In the genomic region with DNA sequence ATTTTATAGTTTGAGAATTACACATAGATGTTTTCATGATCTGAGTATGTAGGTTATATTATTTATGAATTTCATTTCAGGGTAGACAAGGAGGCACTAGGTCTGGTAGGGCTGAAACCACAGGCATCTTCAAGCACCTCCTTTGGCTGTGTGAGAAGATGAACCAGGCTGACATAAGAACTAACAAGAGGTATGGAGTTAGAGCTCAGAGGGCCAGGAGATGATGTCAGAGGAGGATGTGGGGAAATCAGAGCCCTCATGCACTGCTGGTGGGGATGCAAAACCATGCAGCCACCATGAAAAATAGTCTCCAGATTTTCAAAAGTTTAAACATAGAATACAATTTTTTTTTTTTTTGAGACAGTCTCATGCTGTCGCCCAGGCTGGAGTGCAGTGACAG, we compare ENCODE assay signal across 25 cellular contexts. TPM values are rescaled to one million over a fixed set of nuclear protein-coding genes. Genes with fewer than 3 reads are reported as not detected.
A peak's percentile ranks its signal among the peaks of the same experiment; 100 is the strongest.
DNase-seq lines count a peak whose midpoint lies in the region; ATAC-seq, FAIRE-seq and TF ChIP-seq lines count a peak whose summit lies in the region.
"Had no signal": no experiment of that assay in that cellular context is flagged by ENCODE, and none has a peak within 500 bp of the region (broad histone marks: within the 10 kb centered on the region; RNA-seq: fewer than 3 reads in every experiment).

No MANE protein-coding gene starts in this region.

- FAIRE-seq in astrocyte (lab: Jason Lieb, UNC) = no peak
- FAIRE-seq: bronchial epithelial cell, GM18507 had no signal

- no peaks in the 10 kb centered on the region for H3K9me3 ChIP-seq in astrocyte (ENCODE audit: insufficient read depth, low read depth, low read length)
- no peaks in the 10 kb centered on the region for H3K9me3 ChIP-seq in mucosa of descending colon
- H3K9me3 ChIP-seq: psoas muscle, tibial nerve had no signal

- H3K4me1 ChIP-seq in GM23338 (ENCODE audit: insufficient read depth) (peaks cover 5% of the 10 kb centered on the region; the same call in 1 of the 2 replicates), astrocyte (ENCODE audit: insufficient read depth, low read length) (peaks cover 5% of the 10 kb centered on the region), mucosa of descending colon (ENCODE audit: low read depth) (no peaks in the 10 kb centered on the region)
- H3K4me1 ChIP-seq: psoas muscle, tibial nerve had no signal

- H3K4me3 ChIP-seq in GM23338 (no peak overlapping the region), astrocyte (ENCODE audit: insufficient read depth, low read depth, low read length) (no peak overlapping the region), foreskin fibroblast (ENCODE audit: low read depth in 1 of 2, low read length in 2 of 2) (no peak overlapping the region), mucosa of descending colon (no peak overlapping the region)
- H3K4me3 ChIP-seq: psoas muscle, tibial nerve had no signal

- no peak for TF ChIP-seq CTCF in GM23338 (conservative IDR thresholded peaks at IDR 0.05; ENCODE audit: low read depth in 2 of 2)
- TF ChIP-seq CTCF in astrocyte (IDR thresholded peaks at IDR 0.05; ENCODE audit: insufficient read depth, low read depth, low read length) = no peak
- TF ChIP-seq CTCF in foreskin fibroblast (IDR thresholded peaks at IDR 0.05; ENCODE audit: low read depth, low read length) = no peak
- no peak for TF ChIP-seq CTCF in mucosa of descending colon (IDR thresholded peaks at IDR 0.05)

- H3K27ac ChIP-seq in GM23338 (ENCODE audit: low read depth) (peak overlapping the region; percentile 50; the same call in 1 of the 2 replicates), astrocyte (ENCODE audit: low read depth, low read length) (no peak overlapping the region)
- H3K27ac ChIP-seq: psoas muscle, tibial nerve had no signal

- H3K79me2 ChIP-seq in GM23338 (replicated peaks; ENCODE audit: insufficient read depth) (no peaks in the 10 kb centered on the region), astrocyte (ENCODE audit: insufficient read depth, low read length) (no peaks in the 10 kb centered on the region)

- H4K20me1 ChIP-seq in GM23338 (replicated peaks; ENCODE audit: insufficient read depth) = no peaks in the 10 kb centered on the region
- H4K20me1 ChIP-seq in astrocyte (ENCODE audit: insufficient read depth, low read length) = no peaks in the 10 kb centered on the region

- peaks cover 18% of the 10 kb centered on the region for H3K4me1 Mint-ChIP-seq in GM23338
- H3K4me1 Mint-ChIP-seq in astrocyte (ENCODE audit: low read depth, unreplicated experiment) = peaks cover 6% of the 10 kb centered on the region
- H3K4me1 Mint-ChIP-seq: CD4-positive, alpha-beta memory T cell had no signal

- H3K27me3 ChIP-seq in GM23338 (ENCODE audit: insufficient read depth) = no peaks in the 10 kb centered on the region
- H3K27me3 ChIP-seq in astrocyte (ENCODE audit: insufficient read depth, low read length) = no peaks in the 10 kb centered on the region
- H3K27me3 ChIP-seq: tibial nerve had no signal

- ATAC-seq in GM23338 (no peak), mucosa of descending colon (no peak), HG02588 (IDR thresholded peaks at IDR 0.05; ENCODE audit: unreplicated experiment) (no peak)
- ATAC-seq: esophagus mucosa, psoas muscle had no signal

- intact Hi-C loops in mucosa of descending colon (cut with DNase I, micrococcal nuclease) = no loop called here

- H3K27me3 Mint-ChIP-seq in GM23338 (ENCODE audit: insufficient read depth, low read depth, poor library complexity) = peaks cover 22% of the 10 kb centered on the region
- peaks cover 12% of the 10 kb centered on the region for H3K27me3 Mint-ChIP-seq in astrocyte (ENCODE audit: low read depth, unreplicated experiment)

- no peak overlapping the region for H2AFZ ChIP-seq in GM23338
- no peak overlapping the region for H2AFZ ChIP-seq in astrocyte (ENCODE audit: low read depth, low read length)

- H3K9ac ChIP-seq in astrocyte (ENCODE audit: low read length) = no peak overlapping the region

- no peaks in the 10 kb centered on the region for H3K9me2 ChIP-seq in GM23338 (ENCODE audit: insufficient read depth)

- H3K27ac Mint-ChIP-seq in GM23338 = no peak overlapping the region
- no peak overlapping the region for H3K27ac Mint-ChIP-seq in astrocyte (ENCODE audit: unreplicated experiment)
- H3K27ac Mint-ChIP-seq: CD4-positive, alpha-beta memory T cell had no signal

- H3K4me2 ChIP-seq in GM23338 = no peak overlapping the region
- H3K4me2 ChIP-seq in astrocyte (ENCODE audit: low read length) = no peak overlapping the region

- H3K36me3 ChIP-seq in GM23338 (ENCODE audit: insufficient read depth) = no peaks in the 10 kb centered on the region
- H3K36me3 ChIP-seq in astrocyte (ENCODE audit: insufficient read depth, low read length) = no peaks in the 10 kb centered on the region
- no peaks in the 10 kb centered on the region for H3K36me3 ChIP-seq in mucosa of descending colon (ENCODE audit: low read depth)
- H3K36me3 ChIP-seq: tibial nerve had no signal

- H3K36me3 Mint-ChIP-seq in GM23338 (ENCODE audit: low read depth) (no peaks in the 10 kb centered on the region), astrocyte (ENCODE audit: low read depth, unreplicated experiment) (no peaks in the 10 kb centered on the region)
- H3K36me3 Mint-ChIP-seq: CD4-positive, alpha-beta memory T cell had no signal

- H3K4me3 Mint-ChIP-seq in GM23338 (no peak overlapping the region), astrocyte (ENCODE audit: unreplicated experiment) (no peak overlapping the region)
- H3K4me3 Mint-ChIP-seq: CD4-positive, alpha-beta memory T cell had no signal

- DNase-seq in AG20443 (ENCODE audit: low spot score) = peak; percentile 36
- DNase-seq in GM23338 (ENCODE audit: low spot score) = no peak
- DNase-seq in astrocyte (ENCODE audit: low read depth) = peak; percentile 51
- peak; percentile 70 to 83 for DNase-seq in foreskin fibroblast
- DNase-seq in DMS53 (lab: John Stamatoyannopoulos, UW) = no peak
- DNase-seq in mucosa of descending colon = no peak
- no peak for DNase-seq in germinal center (ENCODE audit: low spot score)
- DNase-seq: AML-193; CD4-positive, alpha-beta memory T cell; cortex of kidney; DMS 273 treated with DMSO at 0.1 percent for 48 hours; GDM1; glutamatergic neuron; mesendoderm; NCI-H1092; NCI-H187; NCI-H69; psoas muscle; stimulated activated CD8-positive, alpha-beta memory T cell treated with anti-CD3 and anti-CD28 coated beads, Interleukin-4, amount 100 ng/mL, for 48 hours; T-helper 9 cell had no signal

- no peaks in the 10 kb centered on the region for H3F3A ChIP-seq in GM23338 (replicated peaks; ENCODE audit: low read depth)

- H3K9me3 Mint-ChIP-seq in GM23338 = no peaks in the 10 kb centered on the region; the same call in 2 of the 3 replicates
- H3K9me3 Mint-ChIP-seq in astrocyte (ENCODE audit: unreplicated experiment) = no peaks in the 10 kb centered on the region
- H3K9me3 Mint-ChIP-seq: CD4-positive, alpha-beta memory T cell had no signal

TF ChIP-seq in GM23338, 12 proteins besides CTCF, POLR2A, EP300 and RAD21:
- TF ChIP-seq ZNF114 (CRISPR knock-in tag; IDR thresholded peaks at IDR 0.05) = no peak
- TF ChIP-seq STAT1 (IDR thresholded peaks at IDR 0.05; ENCODE audit: unreplicated experiment) = no peak
- no peak for TF ChIP-seq EZH2 (IDR thresholded peaks at IDR 0.05; ENCODE audit: low read depth, unreplicated experiment)
- TF ChIP-seq, protein P1, sequence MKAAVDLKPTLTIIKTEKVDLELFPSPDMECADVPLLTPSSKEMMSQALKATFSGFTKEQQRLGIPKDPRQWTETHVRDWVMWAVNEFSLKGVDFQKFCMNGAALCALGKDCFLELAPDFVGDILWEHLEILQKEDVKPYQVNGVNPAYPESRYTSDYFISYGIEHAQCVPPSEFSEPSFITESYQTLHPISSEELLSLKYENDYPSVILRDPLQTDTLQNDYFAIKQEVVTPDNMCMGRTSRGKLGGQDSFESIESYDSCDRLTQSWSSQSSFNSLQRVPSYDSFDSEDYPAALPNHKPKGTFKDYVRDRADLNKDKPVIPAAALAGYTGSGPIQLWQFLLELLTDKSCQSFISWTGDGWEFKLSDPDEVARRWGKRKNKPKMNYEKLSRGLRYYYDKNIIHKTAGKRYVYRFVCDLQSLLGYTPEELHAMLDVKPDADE (IDR thresholded peaks at IDR 0.05) = no peak

RNA-seq across cellular contexts. Expression of a gene that starts 13.6 kb away (rescaled TPM):
- total RNA-seq in GM23338 (2014; rRNA removed; shearing (Covaris generic)) = 6.0 and 6.3 TPM in 2 replicates
- 3.9 and 4.9 TPM in 2 replicates for polyA plus RNA-seq in GM23338 (2016; fragmentation: Nextera tagmentation; extraction: Ambion mirVana)
- 0.29 and 0.39 TPM in 2 replicates for total RNA-seq in astrocyte
- total RNA-seq in mucosa of descending colon = 10 to 100 TPM in 1 of 3 donors, 1 to 10 TPM in 2; 2.2 to 13.4 (median 5.8) TPM
- total RNA-seq: CD4-positive, alpha-beta memory T cell had no signal

RNA-seq across cellular contexts. Expression of a gene that starts 26.4 kb away (rescaled TPM):
- total RNA-seq in GM23338 (2014; rRNA removed; shearing (Covaris generic)) = 29.2 and 39.7 TPM in 2 replicates
- polyA plus RNA-seq in GM23338 (2016; fragmentation: Nextera tagmentation; extraction: Ambion mirVana) = 20.0 and 23.5 TPM in 2 replicates
- 10.1 and 13.1 TPM in 2 replicates for total RNA-seq in astrocyte
- total RNA-seq in mucosa of descending colon = 10 to 100 TPM; 16.8 to 35.1 (median 29.2) TPM

Comparison
In these comparisons a context has a peak if more than half of its experiments do, and no peak if none do; other contexts are left out.
1. DNase-seq: peak in AG20443 (single experiment), astrocyte (single experiment) and foreskin fibroblast (2 of 2); none in GM23338 (single experiment), DMS53 (single experiment), mucosa of descending colon (0 of 3) and germinal center (single experiment).